8 cellular contexts compared by ENCODE assay signal in genomic region chr4:108168672-108169562, GRCh38. TPM values are rescaled to one million over a fixed set of nuclear protein-coding genes. Genes with fewer than 3 reads are reported as not detected.
DNase-seq lines count a peak whose midpoint lies in the region; ATAC-seq and TF ChIP-seq lines count a peak whose summit lies in the region.

Gene LEF1, minus strand, starts transcription at chr4:108168932. Its CDS starts 1,165 bp downstream, at chr4:108167767.

- intact Hi-C loops in Caco-2 (cut with micrococcal nuclease; ENCODE audit: unreplicated experiment) (loop anchor here (5.0 to 10.0 kb wide), 4 partner anchors 154 to 343 kb away; no protein-coding TSS in a partner anchor), mucosa of descending colon (cut with DNase I, micrococcal nuclease) (no loop called here)

- H3K36me3 Mint-ChIP-seq in Caco-2 (ENCODE audit: insufficient read depth, unreplicated experiment): peaks cover 7% of the 10 kb centered on the region

- POLR2A ChIA-PET in Caco-2 (lab: Charles Lee): interaction anchor here (0.5 to 0.6 kb wide), 2 partner anchors 278 to 439 kb away, joined by 3 to 5 read pairs; no protein-coding TSS in a partner anchor

- CTCF ChIA-PET in Caco-2 (lab: Charles Lee): interaction anchor here (0.6 to 1.3 kb wide), 2 partner anchors 139 to 451 kb away, joined by 5 read pairs; no protein-coding TSS in a partner anchor

- peak; percentile 79 to 81 for DNase-seq in Caco-2
- peak; percentile 66 for DNase-seq in NCI-H1105 treated with DMSO at 0.1 percent for 48 hours (lab: John Stamatoyannopoulos, UW)
- DNase-seq in activated CD4-positive, alpha-beta T cell treated with anti-CD3 and anti-CD28 coated beads for 48 hours: peak; percentile 83
- DNase-seq in mucosa of descending colon: peak; percentile 27 to 64 (median 57)
- peak; percentile 65 for DNase-seq in stimulated activated naive CD4-positive, alpha-beta T cell treated with Interleukin-2 at 50 U/mL for 16 hours (lab: John Stamatoyannopoulos, UW)
- no peak for DNase-seq in NCI-H187 (lab: John Stamatoyannopoulos, UW)

- H3K9me3 ChIP-seq in Caco-2 (no peaks in the 10 kb centered on the region), ectodermal cell (ENCODE audit: control insufficient read depth, low read length) (no peaks in the 10 kb centered on the region), mucosa of descending colon (no peaks in the 10 kb centered on the region)

- TF ChIP-seq CTCF in Caco-2 (IDR thresholded peaks at IDR 0.05; ENCODE audit: insufficient read depth in 1 of 2, low read depth in 1 of 2, low read length in 1 of 2, severe bottlenecking in 1 of 2, unreplicated experiment in 1 of 2) (no peak), mucosa of descending colon (IDR thresholded peaks at IDR 0.05) (no peak)

- peaks cover 7% of the 10 kb centered on the region for H3K4me1 ChIP-seq in Caco-2
- H3K4me1 ChIP-seq in ectodermal cell (ENCODE audit: control insufficient read depth, insufficient read depth, low read length): peaks cover 41% of the 10 kb centered on the region
- H3K4me1 ChIP-seq in mucosa of descending colon (ENCODE audit: low read depth): peaks cover 42% of the 10 kb centered on the region

- H3K36me3 ChIP-seq in Caco-2 (ENCODE audit: control insufficient read depth, insufficient read depth, low read length) (no peaks in the 10 kb centered on the region), ectodermal cell (ENCODE audit: control insufficient read depth, insufficient read depth, low read length) (no peaks in the 10 kb centered on the region), mucosa of descending colon (ENCODE audit: low read depth) (no peaks in the 10 kb centered on the region)

- peaks cover 16% of the 10 kb centered on the region for H3K27me3 Mint-ChIP-seq in Caco-2 (ENCODE audit: insufficient read depth, unreplicated experiment)

- H3K27me3 ChIP-seq in Caco-2 (replicated peaks; ENCODE audit: control insufficient read depth, insufficient read depth, low read length) (no peaks in the 10 kb centered on the region; the same call in 1 of the 2 replicates), ectodermal cell (ENCODE audit: control insufficient read depth, insufficient read depth, low read length, poor library complexity, severe bottlenecking) (peaks cover 69% of the 10 kb centered on the region)

- no TSS peak for BruUV-seq in Caco-2 (replicated peaks; lab: Mats Ljungman, UMichigan)

- ATAC-seq in GM21786 (IDR thresholded peaks at IDR 0.05; ENCODE audit: unreplicated experiment) (peak; percentile 29), mucosa of descending colon (peak; percentile 50)

- peak within 1 kb of the TSS; percentile 91 for H3K27ac ChIP-seq in ectodermal cell (ENCODE audit: insufficient read depth, low read depth, low read length, poor library complexity, severe bottlenecking)

- peak within 1 kb of the TSS; percentile 68 for H3K4me3 ChIP-seq in Caco-2 (ENCODE audit: low read depth, low read length)
- peak within 1 kb of the TSS; percentile 94 for H3K4me3 ChIP-seq in ectodermal cell (ENCODE audit: insufficient read depth, low read depth, low read length)
- H3K4me3 ChIP-seq in mucosa of descending colon: no peak within 1 kb of the TSS

- H3K9me3 Mint-ChIP-seq in Caco-2 (ENCODE audit: unreplicated experiment): no peaks in the 10 kb centered on the region

- H3K27ac Mint-ChIP-seq in Caco-2 (ENCODE audit: unreplicated experiment): peak within 1 kb of the TSS; percentile 23

- H3K4me1 Mint-ChIP-seq in Caco-2 (ENCODE audit: low read depth, unreplicated experiment): peaks cover 10% of the 10 kb centered on the region

- H3K4me3 Mint-ChIP-seq in Caco-2 (ENCODE audit: unreplicated experiment): peak within 1 kb of the TSS; percentile 87

- WGBS in ectodermal cell, 2 experiments: 0 to 1% methylated on average over 59 to 60 of the region's 61 CpGs

RNA-seq across cellular contexts. Expression of gene LEF1, which starts in this region (rescaled TPM):
- 19.3 and 22.3 TPM in 2 replicates for total RNA-seq in Caco-2 (2022)
- polyA plus RNA-seq in ectodermal cell (2013, experiment 1 of 4): 72.9 TPM
- polyA plus RNA-seq in ectodermal cell (2013, experiment 2 of 4): 74.9 TPM
- 69.3 TPM for polyA plus RNA-seq in ectodermal cell (2013, experiment 3 of 4)
- polyA plus RNA-seq in ectodermal cell (2013, experiment 4 of 4): 82.9 TPM
- 1 to 10 TPM; 2.2 to 3.9 (median 2.5) TPM for total RNA-seq in mucosa of descending colon

Comparison
In these comparisons a context has a peak if more than half of its experiments do, and no peak if none do; other contexts are left out.
1. DNase-seq: peak in Caco-2 (2 of 2), NCI-H1105 treated with DMSO at 0.1 percent for 48 hours (single experiment), activated CD4-positive, alpha-beta T cell treated with anti-CD3 and anti-CD28 coated beads for 48 hours (single experiment), mucosa of descending colon (3 of 3) and stimulated activated naive CD4-positive, alpha-beta T cell treated with Interleukin-2 at 50 U/mL for 16 hours (single experiment); none in NCI-H187 (0 of 2).